8 cellular contexts compared by ENCODE assay signal in the genomic region with DNA sequence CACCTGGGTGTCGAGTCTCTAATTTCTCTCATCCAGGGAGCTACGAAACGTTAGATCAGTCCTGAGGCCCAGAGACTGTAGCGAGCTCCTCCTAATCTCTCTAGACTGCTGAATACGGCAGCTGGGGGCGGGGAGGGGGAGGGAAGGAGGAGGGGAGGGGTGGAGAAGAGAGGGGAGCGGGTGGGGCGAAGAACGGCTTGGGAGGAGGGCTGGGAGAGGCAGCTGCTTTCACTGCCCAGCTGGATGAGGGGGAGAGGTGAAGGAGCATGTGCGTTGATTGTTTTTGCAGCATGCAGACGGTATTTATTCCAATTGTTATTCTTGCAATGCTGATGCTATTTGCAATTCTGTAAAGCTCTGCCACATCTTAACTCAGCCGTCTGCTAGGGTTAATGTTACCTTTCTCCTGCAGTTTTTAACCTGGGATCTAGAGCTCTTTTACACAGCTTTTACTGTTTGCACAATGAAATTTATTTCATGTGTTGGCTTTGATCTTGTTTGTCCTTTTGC. TPM values are rescaled to one million over a fixed set of nuclear protein-coding genes. Genes with fewer than 3 reads are reported as not detected.
DNase-seq lines count a peak whose midpoint lies in the region; ATAC-seq and TF ChIP-seq lines count a peak whose summit lies in the region.

No MANE protein-coding gene starts in this region.

- no peak overlapping the region for H3K27ac ChIP-seq in suprapubic skin
- H3K27ac ChIP-seq in OCI-LY7 (ENCODE audit: low read depth, low read length, poor library complexity, severe bottlenecking) = no peak overlapping the region

- CTCF ChIA-PET in OCI-LY7 (lab: Charles Lee; ENCODE audit: unreplicated experiment) = no interaction called here

- POLR2A ChIA-PET in OCI-LY7 (lab: Charles Lee) = interaction anchor here (0.9 kb wide), 2 partner anchors 13 to 122 kb away, joined by 3 to 6 read pairs; no protein-coding TSS in a partner anchor

- intact Hi-C loops in activated T-helper 1 cell treated with anti-CD3 and anti-CD28 coated beads, Interleukin-12 subunit alpha, Interleukin-12 subunit beta, Interleukin-2, Interleukin-4 antibody, amounts not matched to agents 30 ng/mL and 10 ng/mL and 1 ng/mL, durations not matched to agents 14 hours and 24 hours and 36 hours (cut with micrococcal nuclease) = no loop called here
- intact Hi-C loops in OCI-LY7 (cut with micrococcal nuclease; ENCODE audit: unreplicated experiment) = loop anchor here (5.0 kb wide), 1 partner anchor 58 kb away; no protein-coding TSS in a partner anchor

- peaks cover 13% of the 10 kb centered on the region for H3K4me1 Mint-ChIP-seq in activated T-helper 1 cell treated with anti-CD3 and anti-CD28 coated beads, Interleukin-12 subunit alpha, Interleukin-12 subunit beta, Interleukin-2, Interleukin-4 antibody, amounts not matched to agents 30 ng/mL and 10 ng/mL and 1 ng/mL, durations not matched to agents 14 hours and 24 hours and 36 hours (ENCODE audit: low read depth)

- H3K4me1 ChIP-seq in suprapubic skin (peaks cover 17% of the 10 kb centered on the region), OCI-LY7 (ENCODE audit: insufficient read depth, low read length, poor library complexity, severe bottlenecking) (no peaks in the 10 kb centered on the region)

- peaks cover 5% of the 10 kb centered on the region for H4K20me1 ChIP-seq in OCI-LY7 (ENCODE audit: insufficient read depth, low read length)

- H3K27ac Mint-ChIP-seq in activated T-helper 1 cell treated with anti-CD3 and anti-CD28 coated beads, Interleukin-12 subunit alpha, Interleukin-12 subunit beta, Interleukin-2, Interleukin-4 antibody, amounts not matched to agents 30 ng/mL and 10 ng/mL and 1 ng/mL, durations not matched to agents 14 hours and 24 hours and 36 hours = no peak overlapping the region

- TF ChIP-seq CTCF in AG09309 (IDR thresholded peaks at IDR 0.05; ENCODE audit: control insufficient read depth, insufficient read depth, low read depth, low read length, missing control alignments) = no peak
- TF ChIP-seq CTCF in suprapubic skin (IDR thresholded peaks at IDR 0.05) = no peak
- TF ChIP-seq CTCF in OCI-LY7 (conservative IDR thresholded peaks at IDR 0.05; ENCODE audit: low read length) = no peak

- H3K9me2 ChIP-seq in OCI-LY7 (ENCODE audit: insufficient read depth, low read length) = no peaks in the 10 kb centered on the region

- BruUV-seq in OCI-LY7 (replicated peaks; lab: Mats Ljungman, UMichigan) = no TSS peak

- H3K27me3 Mint-ChIP-seq in activated T-helper 1 cell treated with anti-CD3 and anti-CD28 coated beads, Interleukin-12 subunit alpha, Interleukin-12 subunit beta, Interleukin-2, Interleukin-4 antibody, amounts not matched to agents 30 ng/mL and 10 ng/mL and 1 ng/mL, durations not matched to agents 14 hours and 24 hours and 36 hours (ENCODE audit: insufficient read depth) = peaks cover 49% of the 10 kb centered on the region

- H3K9me3 ChIP-seq in suprapubic skin = no peaks in the 10 kb centered on the region
- H3K9me3 ChIP-seq in OCI-LY7 (ENCODE audit: low read length) = no peaks in the 10 kb centered on the region

- no peak for ATAC-seq in HG03045 (IDR thresholded peaks at IDR 0.05; ENCODE audit: unreplicated experiment)

- H3K27me3 ChIP-seq in suprapubic skin = peaks cover 26% of the 10 kb centered on the region

- no peak for TF ChIP-seq POLR2A in suprapubic skin (IDR thresholded peaks at IDR 0.05)

- H3K36me3 ChIP-seq in suprapubic skin (no peaks in the 10 kb centered on the region), OCI-LY7 (ENCODE audit: insufficient read depth, low read length) (no peaks in the 10 kb centered on the region)

- no peak overlapping the region for H2AFZ ChIP-seq in OCI-LY7 (ENCODE audit: low read length)

- no peaks in the 10 kb centered on the region for H3K79me2 ChIP-seq in OCI-LY7 (ENCODE audit: insufficient read depth, low read depth, low read length)

- no peak for TF ChIP-seq EP300 in suprapubic skin (IDR thresholded peaks at IDR 0.05)

- DNase-seq in AG09309 (ENCODE audit: low read depth) (no peak), NCI-H1092 (lab: John Stamatoyannopoulos, UW) (peak; percentile 50), iPS DF 4.7 (ENCODE audit: extremely low read depth, low spot score) (peak; percentile 14), suprapubic skin (ENCODE audit: low spot score in 2 of 2) (no peak), CD1c-positive myeloid dendritic cell (ENCODE audit: extremely low spot score) (no peak), OCI-LY7 (ENCODE audit: low spot score) (no peak)
- DNase-seq in activated T-helper 1 cell treated with anti-CD3 and anti-CD28 coated beads, Interleukin-12 subunit alpha, Interleukin-12 subunit beta, Interleukin-2, Interleukin-4 antibody, amounts not matched to agents 30 ng/mL and 10 ng/mL and 1 ng/mL, durations not matched to agents 14 hours and 24 hours and 36 hours (ENCODE audit: low spot score) = no peak

- H3K36me3 Mint-ChIP-seq in activated T-helper 1 cell treated with anti-CD3 and anti-CD28 coated beads, Interleukin-12 subunit alpha, Interleukin-12 subunit beta, Interleukin-2, Interleukin-4 antibody, amounts not matched to agents 30 ng/mL and 10 ng/mL and 1 ng/mL, durations not matched to agents 14 hours and 24 hours and 36 hours (ENCODE audit: low read depth) = peaks cover 3% of the 10 kb centered on the region

- H3K9me3 Mint-ChIP-seq in activated T-helper 1 cell treated with anti-CD3 and anti-CD28 coated beads, Interleukin-12 subunit alpha, Interleukin-12 subunit beta, Interleukin-2, Interleukin-4 antibody, amounts not matched to agents 30 ng/mL and 10 ng/mL and 1 ng/mL, durations not matched to agents 14 hours and 24 hours and 36 hours = no peaks in the 10 kb centered on the region

- peak overlapping the region; percentile 33 for H3K4me3 ChIP-seq in AG09309 (ENCODE audit: control insufficient read depth, low read depth, low read length)
- H3K4me3 ChIP-seq in suprapubic skin = peak overlapping the region; percentile 54
- H3K4me3 ChIP-seq in OCI-LY7 (ENCODE audit: low read depth, low read length, poor library complexity, severe bottlenecking) = no peak overlapping the region

- WGBS in suprapubic skin = 3% methylated on average over 8 of the region's 12 CpGs

- no peak overlapping the region for H3K4me2 ChIP-seq in OCI-LY7 (ENCODE audit: low read length)

- peak overlapping the region; percentile 47 for H3K4me3 Mint-ChIP-seq in activated T-helper 1 cell treated with anti-CD3 and anti-CD28 coated beads, Interleukin-12 subunit alpha, Interleukin-12 subunit beta, Interleukin-2, Interleukin-4 antibody, amounts not matched to agents 30 ng/mL and 10 ng/mL and 1 ng/mL, durations not matched to agents 14 hours and 24 hours and 36 hours

RNA-seq across cellular contexts. Expression of gene DNAJC6, which starts 0.8 kb away (rescaled TPM):
- total RNA-seq in activated T-helper 1 cell treated with anti-CD3 and anti-CD28 coated beads, Interleukin-12 subunit alpha, Interleukin-12 subunit beta, Interleukin-2, Interleukin-4 antibody, amounts not matched to agents 30 ng/mL and 10 ng/mL and 1 ng/mL, durations not matched to agents 14 hours and 24 hours and 36 hours = 4.4 and 6.2 TPM in 2 replicates
- 1 to 10 TPM; 1.7 to 3.8 (median 3.5) TPM for total RNA-seq in suprapubic skin
- 6.6 and 10.3 TPM in 2 replicates for total RNA-seq in OCI-LY7 (2014; rRNA removed; shearing (Covaris generic))
- 10.2 and 11.3 TPM in 2 replicates for total RNA-seq in OCI-LY7 (2022)

Comparison
In these comparisons a context has a peak if more than half of its experiments do, and no peak if none do; other contexts are left out.
1. DNase-seq: peak in NCI-H1092 (single experiment) and iPS DF 4.7 (single experiment); none in AG09309 (single experiment), activated T-helper 1 cell treated with anti-CD3 and anti-CD28 coated beads, Interleukin-12 subunit alpha, Interleukin-12 subunit beta, Interleukin-2, Interleukin-4 antibody, amounts not matched to agents 30 ng/mL and 10 ng/mL and 1 ng/mL, durations not matched to agents 14 hours and 24 hours and 36 hours (single experiment), suprapubic skin (0 of 2), CD1c-positive myeloid dendritic cell (single experiment) and OCI-LY7 (single experiment).